8 cellular contexts compared by ENCODE assay signal in genomic region chr2:19901458-19902271, GRCh38. TPM values are rescaled to one million over a fixed set of nuclear protein-coding genes. Genes with fewer than 3 reads are reported as not detected.
DNase-seq lines count a peak whose midpoint lies in the region; ATAC-seq and TF ChIP-seq lines count a peak whose summit lies in the region.

TTC32 (minus strand) TSS chr2:19901983; CDS start chr2:19901854, 129 bp downstream.

- H3K4me2 ChIP-seq in BLaER1 treated with 17β-estradiol and CSF1 and Interleukin-3, amounts not matched to agents 10 nM and 100 nM: peak within 1 kb of the TSS; percentile 88 to 97 (median 91)

- DNase-seq in NCI-H526 (lab: John Stamatoyannopoulos, UW): peak; percentile 92 to 94
- DNase-seq in activated CD4-positive, alpha-beta T cell treated with anti-CD3 and anti-CD28 coated beads for 48 hours: peak; percentile 93
- peak; percentile 97 for DNase-seq in colonic mucosa
- DNase-seq in left colon: peak; percentile 94 to 95
- peak; percentile 89 to 90 for DNase-seq in stimulated activated CD4-positive, alpha-beta T cell treated with anti-CD3 and anti-CD28 coated beads, Interleukin-1b, Interleukin-23, amount 100 ng/mL, for 4 hours (ENCODE audit: low read depth in 2 of 2)

- H3K27me3 ChIP-seq in BLaER1 treated with 17β-estradiol and CSF1 and Interleukin-3, amounts not matched to agents 10 nM and 100 nM: no peaks in the 10 kb centered on the region
- H3K27me3 ChIP-seq in colonic mucosa: no peaks in the 10 kb centered on the region

- peak within 1 kb of the TSS; percentile 94 to 99 (median 98) for H3K9ac ChIP-seq in BLaER1 treated with 17β-estradiol and CSF1 and Interleukin-3, amounts not matched to agents 10 nM and 100 nM
- H3K9ac ChIP-seq in colonic mucosa (ENCODE audit: low read depth in 2 of 2, low read length in 2 of 2): peak within 1 kb of the TSS; percentile 92 to 96

- TF ChIP-seq CTCF in colonic mucosa (IDR thresholded peaks at IDR 0.05): no peak

- H3K36me3 ChIP-seq in BLaER1 treated with 17β-estradiol and CSF1 and Interleukin-3, amounts not matched to agents 10 nM and 100 nM: peaks cover 0 to 11% (median 0%) of the 10 kb centered on the region in 11 experiments; a peak in 3 of 22 replicates
- no peaks in the 10 kb centered on the region for H3K36me3 ChIP-seq in colonic mucosa

- peaks cover 0 to 29% (median 19%) of the 10 kb centered on the region in 11 experiments; a peak in 12 of 22 replicates for H4K20me1 ChIP-seq in BLaER1 treated with 17β-estradiol and CSF1 and Interleukin-3, amounts not matched to agents 10 nM and 100 nM

- H3K4me3 ChIP-seq in BLaER1 treated with 17β-estradiol and CSF1 and Interleukin-3, amounts not matched to agents 10 nM and 100 nM: peak within 1 kb of the TSS; percentile 77 to 91 (median 84)
- peak within 1 kb of the TSS; percentile 65 for H3K4me3 ChIP-seq in colonic mucosa

- peaks cover 36 to 49% (median 44%) of the 10 kb centered on the region in 10 experiments for H3K4me1 ChIP-seq in BLaER1 treated with 17β-estradiol and CSF1 and Interleukin-3, amounts not matched to agents 10 nM and 100 nM
- H3K4me1 ChIP-seq in colonic mucosa: peaks cover 4% of the 10 kb centered on the region

- H3K9me3 ChIP-seq in BLaER1 treated with 17β-estradiol and CSF1 and Interleukin-3, amounts not matched to agents 10 nM and 100 nM (replicated peaks in 1 of 11): no peaks in the 10 kb centered on the region
- H3K9me3 ChIP-seq in colonic mucosa: no peaks in the 10 kb centered on the region

- ATAC-seq in GM19328 (IDR thresholded peaks at IDR 0.05; ENCODE audit: unreplicated experiment) (peak; percentile 86), HG03469 (IDR thresholded peaks at IDR 0.05; ENCODE audit: unreplicated experiment) (peak; percentile 71), left colon (peak; percentile 94)

- intact Hi-C loops in colonic mucosa (cut with DNase I) (no loop called here), left colon (cut with DNase I, micrococcal nuclease) (no loop called here)

- H3K27ac ChIP-seq in BLaER1 treated with 17β-estradiol and CSF1 and Interleukin-3, amounts not matched to agents 10 nM and 100 nM: peak within 1 kb of the TSS; percentile 93 to 100 (median 98)
- peak within 1 kb of the TSS; percentile 87 for H3K27ac ChIP-seq in colonic mucosa

RNA-seq across cellular contexts. Expression of gene TTC32, which starts in this region (rescaled TPM):
- total RNA-seq in colonic mucosa: 1 to 10 TPM; 9.0 to 9.3 TPM
- total RNA-seq in left colon: 10 to 100 TPM in 1 of 2 donors, 1 to 10 TPM in 1; 9.8 to 10.4 TPM

Comparison
In these comparisons a context has a peak if more than half of its experiments do, and no peak if none do; other contexts are left out.
1. Peak in every context shown above with its lines: DNase-seq, ATAC-seq, H3K4me3 ChIP-seq and H3K27ac ChIP-seq.